ENCODE assay signal across 19 cellular contexts in the genomic region with DNA sequence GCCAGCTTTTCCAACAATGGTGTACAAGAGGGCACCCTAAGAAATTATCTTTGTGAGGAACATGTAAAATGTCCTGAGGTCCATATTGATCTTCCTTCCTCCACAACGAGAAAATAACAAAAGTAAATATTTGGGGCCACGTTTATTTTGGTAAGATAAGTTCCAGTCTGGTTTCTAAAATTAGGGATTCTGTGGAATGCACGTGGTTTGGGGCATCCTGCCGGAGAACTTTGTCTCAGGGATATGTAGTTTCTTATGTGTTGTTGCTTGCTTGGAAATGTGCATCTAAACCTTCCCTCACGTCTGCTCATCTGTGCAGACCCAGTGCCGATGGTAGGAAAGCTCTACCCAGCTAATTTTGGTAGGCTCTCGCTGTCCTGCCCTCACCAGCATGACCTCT.
DNase-seq lines count a peak whose midpoint lies in the region; ATAC-seq and TF ChIP-seq lines count a peak whose summit lies in the region.
"Had no signal": no experiment of that assay in that cellular context is flagged by ENCODE, and none has a peak within 500 bp of the region (broad histone marks: within the 10 kb centered on the region; RNA-seq: fewer than 3 reads in every experiment).

No MANE protein-coding gene starts in this region.

- H3K36me3 ChIP-seq in prostate gland, result no peaks in the 10 kb centered on the region
- H3K36me3 ChIP-seq: spleen had no signal

- TF ChIP-seq CTCF in prostate gland (IDR thresholded peaks at IDR 0.05), result no peak

- peaks cover 7% of the 10 kb centered on the region for H3K4me1 Mint-ChIP-seq in stimulated activated naive CD8-positive, alpha-beta T cell treated with anti-CD3 and anti-CD28 coated beads, Interleukin-15, amount 100 ng/mL, for 72 hours
- H3K4me1 Mint-ChIP-seq: CD8-positive, alpha-beta memory T cell had no signal

- peak; percentile 9 for ATAC-seq in stimulated activated naive CD8-positive, alpha-beta T cell treated with anti-CD3 and anti-CD28 coated beads, Interleukin-15, amount 100 ng/mL, for 72 hours
- no peak for ATAC-seq in stimulated activated naive CD8-positive, alpha-beta T cell treated with anti-CD3 and anti-CD28 coated beads, Interleukin-15, Interleukin-2, amounts not matched to agents 100 U/mL and 50 U/mL, for 24 hours
- ATAC-seq in right cardiac atrium (no peak), HG02610 (IDR thresholded peaks at IDR 0.05; ENCODE audit: unreplicated experiment) (no peak), HG02798 (IDR thresholded peaks at IDR 0.05; ENCODE audit: poor library complexity, unreplicated experiment) (no peak)
- ATAC-seq: foreskin keratinocyte had no signal

- peaks cover 0 to 6% of the 10 kb centered on the region in 2 donors for H3K9me3 Mint-ChIP-seq in stimulated activated naive CD8-positive, alpha-beta T cell treated with anti-CD3 and anti-CD28 coated beads, Interleukin-15, amount 100 ng/mL, for 72 hours
- H3K9me3 Mint-ChIP-seq: CD8-positive, alpha-beta memory T cell had no signal

- H3K9me3 ChIP-seq in right cardiac atrium (ENCODE audit: control insufficient read depth, low read length), result no peaks in the 10 kb centered on the region
- no peaks in the 10 kb centered on the region for H3K9me3 ChIP-seq in prostate gland

- H3K27me3 Mint-ChIP-seq in stimulated activated naive CD8-positive, alpha-beta T cell treated with anti-CD3 and anti-CD28 coated beads, Interleukin-15, amount 100 ng/mL, for 72 hours, result no peaks in the 10 kb centered on the region
- H3K27me3 Mint-ChIP-seq: stimulated activated naive CD8-positive, alpha-beta T cell treated with anti-CD3 and anti-CD28 coated beads, Interleukin-15, Interleukin-2, amounts not matched to agents 100 ng/mL and 50 ng/mL, for 24 hours had no signal

- H3K4me3 Mint-ChIP-seq in stimulated activated naive CD8-positive, alpha-beta T cell treated with anti-CD3 and anti-CD28 coated beads, Interleukin-15, amount 100 ng/mL, for 72 hours, result no peak overlapping the region
- H3K4me3 Mint-ChIP-seq: CD8-positive, alpha-beta memory T cell; stimulated activated naive CD8-positive, alpha-beta T cell treated with anti-CD3 and anti-CD28 coated beads, Interleukin-15, Interleukin-2, amounts not matched to agents 100 ng/mL and 50 ng/mL, for 24 hours had no signal

- H3K27ac ChIP-seq in right cardiac atrium (ENCODE audit: low read length), result peak overlapping the region; percentile 72
- peak overlapping the region; percentile 4 to 10 for H3K27ac ChIP-seq in prostate gland
- H3K27ac ChIP-seq: foreskin keratinocyte, SK-N-MC had no signal

- H3K4me1 ChIP-seq in right cardiac atrium (ENCODE audit: control insufficient read depth, insufficient read depth, low read length) (peaks cover 22% of the 10 kb centered on the region), prostate gland (replicated peaks) (no peaks in the 10 kb centered on the region)
- H3K4me1 ChIP-seq: foreskin keratinocyte had no signal

- H3K4me3 ChIP-seq in right cardiac atrium (ENCODE audit: low read length), result no peak overlapping the region
- no peak overlapping the region for H3K4me3 ChIP-seq in prostate gland
- H3K4me3 ChIP-seq: SK-N-MC, spleen had no signal

- no peak overlapping the region for H3K27ac Mint-ChIP-seq in stimulated activated naive CD8-positive, alpha-beta T cell treated with anti-CD3 and anti-CD28 coated beads, Interleukin-15, amount 100 ng/mL, for 72 hours
- H3K27ac Mint-ChIP-seq: activated T-helper 2 cell treated with anti-CD3 and anti-CD28 coated beads, Interferon-gamma antibody, Interleukin-2, Interleukin-4, amounts not matched to agents 10 μg/mL and 5 μg/mL and 100 μg/mL, durations not matched to agents 14 hours and 24 hours and 36 hours; CD8-positive, alpha-beta memory T cell; stimulated activated naive CD8-positive, alpha-beta T cell treated with anti-CD3 and anti-CD28 coated beads, Interleukin-15, Interleukin-2, amounts not matched to agents 100 ng/mL and 50 ng/mL, for 24 hours had no signal

- DNase-seq in stimulated activated naive CD8-positive, alpha-beta T cell treated with anti-CD3 and anti-CD28 coated beads, Interleukin-15, amount 100 ng/mL, for 72 hours, result no peak
- no peak for DNase-seq in stimulated activated naive CD8-positive, alpha-beta T cell treated with anti-CD3 and anti-CD28 coated beads, Interleukin-15, Interleukin-2, amounts not matched to agents 100 U/mL and 50 U/mL, for 24 hours
- no peak for DNase-seq in right cardiac atrium
- DNase-seq in prostate gland (ENCODE audit: low spot score), result no peak
- DNase-seq in CD1c-positive myeloid dendritic cell (ENCODE audit: extremely low spot score), result no peak
- DNase-seq in RKO (ENCODE audit: low spot score), result no peak
- DNase-seq: activated CD8-positive, alpha-beta memory T cell treated with anti-CD3 and anti-CD28 coated beads for 24 hours; CD8-positive, alpha-beta memory T cell; effector memory CD4-positive, alpha-beta T cell; foreskin keratinocyte; KG1; NCI-H1436 treated with DMSO at 0.1 percent for 48 hours; NCI-H510A; spleen had no signal

- 46% methylated on average over 7 of the region's 7 CpGs for WGBS in right cardiac atrium
- 56% methylated on average over 7 of the region's 7 CpGs for WGBS in prostate gland

- no peak for TF ChIP-seq POLR2A in prostate gland (IDR thresholded peaks at IDR 0.05)

- H3K27me3 ChIP-seq in right cardiac atrium (ENCODE audit: control insufficient read depth, insufficient read depth), result no peaks in the 10 kb centered on the region
- no peaks in the 10 kb centered on the region for H3K27me3 ChIP-seq in prostate gland (replicated peaks; ENCODE audit: insufficient read depth)
- H3K27me3 ChIP-seq: foreskin keratinocyte, spleen had no signal

- intact Hi-C loops in right cardiac atrium (cut with DNase I) (no loop called here), prostate gland (cut with DNase I) (no loop called here)
